8 cellular contexts compared by ENCODE assay signal in genomic region chr12:6778212-6778570, GRCh38. TPM values are rescaled to one million over a fixed set of nuclear protein-coding genes. Genes with fewer than 3 reads are reported as not detected.
DNase-seq lines count a peak whose midpoint lies in the region; ATAC-seq, FAIRE-seq and TF ChIP-seq lines count a peak whose summit lies in the region.

No MANE protein-coding gene starts in this region.

- peak overlapping the region; percentile 77 for H3K4me2 ChIP-seq in A549

- no peak for TF ChIP-seq EP300 in A549 (IDR thresholded peaks at IDR 0.05)

- no peak overlapping the region for H3K4me3 ChIP-seq in A549
- H3K4me3 ChIP-seq in HAP-1 = peak overlapping the region; percentile 33
- peak overlapping the region; percentile 34 for H3K4me3 ChIP-seq in astrocyte of the spinal cord (ENCODE audit: low read depth, low read length)
- peak overlapping the region; percentile 47 for H3K4me3 ChIP-seq in thymus (ENCODE audit: low read length)

- FAIRE-seq in A549 (lab: Jason Lieb, UNC) = no peak

- ATAC-seq in A549 (peak; percentile 6 to 13; a peak in 3 of 6 replicates), GM18861 (IDR thresholded peaks at IDR 0.05; ENCODE audit: unreplicated experiment) (no peak), GM18511 (IDR thresholded peaks at IDR 0.05; ENCODE audit: unreplicated experiment) (no peak)

- no peaks in the 10 kb centered on the region for H3K27me3 ChIP-seq in HAP-1 (ENCODE audit: low read depth)
- H3K27me3 ChIP-seq in layer of hippocampus (ENCODE audit: control insufficient read depth, insufficient read depth, low read length) = peaks cover 2% of the 10 kb centered on the region
- H3K27me3 ChIP-seq in thymus (ENCODE audit: control insufficient read depth, insufficient read depth) = peaks cover 12% of the 10 kb centered on the region

- POLR2A ChIA-PET in A549 (lab: Yijun Ruan, JAX) = interaction anchor here (2.3 to 2.5 kb wide), 2 partner anchors 12 to 25 kb away, joined by 13 read pairs; partner anchors contain the start of genes MLF2 and PTMS

- H3K27ac ChIP-seq in A549 (peak overlapping the region in 1 of 2 experiments; percentile 80; a peak in 4 of 6 replicates), layer of hippocampus (ENCODE audit: low read depth, low read length) (peak overlapping the region; percentile 49), thymus (ENCODE audit: low read depth) (no peak overlapping the region)

- peaks cover 15% of the 10 kb centered on the region; the same call in 2 of the 3 replicates for H3K4me1 ChIP-seq in A549
- H3K4me1 ChIP-seq in HAP-1 = peaks cover 7% of the 10 kb centered on the region
- peaks cover 59% of the 10 kb centered on the region for H3K4me1 ChIP-seq in thymus (ENCODE audit: control insufficient read depth, insufficient read depth, low read length)

- CTCF ChIA-PET in A549 (lab: Yijun Ruan, JAX) = interaction anchor here (0.6 to 26.0 kb wide), 34 partner anchors 9 to 1310 kb away, joined by 3 to 670 read pairs (median 4); partner anchors contain the start of genes CD4, CDCA3, GPR162 and LAG3

- H3K36me3 ChIP-seq in HAP-1 (replicated peaks) = no peaks in the 10 kb centered on the region; the same call in 1 of the 2 replicates
- H3K36me3 ChIP-seq in thymus (ENCODE audit: control insufficient read depth, insufficient read depth) = no peaks in the 10 kb centered on the region

- DNase-seq in A549 (ENCODE audit: low read depth in 1 of 2, low spot score in 1 of 2) (peak in 1 of 2 experiments; percentile 41), HAP-1 (ENCODE audit: low spot score in 2 of 2) (peak in 1 of 2 experiments; percentile 67), astrocyte of the spinal cord (ENCODE audit: low read depth, low spot score) (no peak), H4 (ENCODE audit: low spot score) (no peak)

- no peak for TF ChIP-seq CTCF in A549 (IDR thresholded peaks at IDR 0.05)
- TF ChIP-seq CTCF in astrocyte of the spinal cord (IDR thresholded peaks at IDR 0.05; ENCODE audit: low read depth, low read length) = no peak

- no peak for TF ChIP-seq RAD21 in A549 (conservative IDR thresholded peaks at IDR 0.05 in 1 of 2, IDR thresholded peaks at IDR 0.05 in 1 of 2)

- no peak for TF ChIP-seq POLR2A in A549 (IDR thresholded peaks at IDR 0.05; ENCODE audit: low read length)

- no peaks in the 10 kb centered on the region for H3K9me3 ChIP-seq in A549
- H3K9me3 ChIP-seq in HAP-1 = no peaks in the 10 kb centered on the region
- H3K9me3 ChIP-seq in thymus (ENCODE audit: control insufficient read depth) = no peaks in the 10 kb centered on the region

- in situ Hi-C loops in HAP-1 (cut with MboI; ENCODE audit: low sequenced_read_pairs) = no loop called here
- in situ Hi-C loops in astrocyte of the spinal cord (cut with HindIII; ENCODE audit: low sequenced_read_pairs) = no loop called here

- WGBS in A549 (ENCODE audit: missing lambda C conversion rate) = 86% methylated on average over 14 of the region's 14 CpGs
- 64% methylated on average over 14 of the region's 14 CpGs for WGBS in thymus

TF ChIP-seq in A549, 52 proteins besides CTCF, POLR2A, EP300 and RAD21:
- no peak for TF ChIP-seq NR3C1 (IDR thresholded peaks at IDR 0.05)
- TF ChIP-seq, protein P1, sequence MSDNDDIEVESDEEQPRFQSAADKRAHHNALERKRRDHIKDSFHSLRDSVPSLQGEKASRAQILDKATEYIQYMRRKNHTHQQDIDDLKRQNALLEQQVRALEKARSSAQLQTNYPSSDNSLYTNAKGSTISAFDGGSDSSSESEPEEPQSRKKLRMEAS (IDR thresholded peaks at IDR 0.05) = no peak

RNA-seq across cellular contexts. Expression of gene LAG3, which starts 5.9 kb away (rescaled TPM):
- polyA plus RNA-seq in A549 (2011; rRNA removed) (0.56 and 0.66 TPM in 2 replicates), A549 (2017; fragmentation: RNase III; extraction: RNeasy Plus Mini Kit Qiagen cat#74134 plus additional on column Dnase treatment) (1.6 to 2.3 TPM (median 1.7 TPM) in 3 replicates), thymus (4.8 TPM)
- polyA plus RNA-seq in A549 (2012; cell fraction: cytosol; rRNA removed) = 0.93 and 1.2 TPM in 2 replicates
- 9.8 and 10.8 TPM in 2 replicates for polyA plus RNA-seq in A549 (2012; cell fraction: nucleus; rRNA removed)
- 0.19 and 0.95 TPM in 2 replicates for polyA minus RNA-seq in A549 (2011; rRNA and poly(A)+ RNA removed)
- total RNA-seq in H4 (2014; rRNA removed; shearing (Covaris generic)) = 0.06 TPM in 1 of 2 replicates, not detected in the other

RNA-seq across cellular contexts. Expression of gene CD4, which starts 11.1 kb away (rescaled TPM):
- polyA plus RNA-seq in A549 (2011; rRNA removed) (not detected in 2 replicates), A549 (2017; fragmentation: RNase III; extraction: RNeasy Plus Mini Kit Qiagen cat#74134 plus additional on column Dnase treatment) (0.03 TPM in 1 of 3 replicates, not detected in the others), thymus (50.9 TPM)
- 0.01 TPM in 1 of 2 replicates, not detected in the other for polyA plus RNA-seq in A549 (2012; cell fraction: cytosol; rRNA removed)
- 0.04 TPM in 1 of 2 replicates, not detected in the other for polyA plus RNA-seq in A549 (2012; cell fraction: nucleus; rRNA removed)
- not detected in 2 replicates for polyA minus RNA-seq in A549 (2011; rRNA and poly(A)+ RNA removed)
- 0.12 TPM in 1 of 2 replicates, not detected in the other for total RNA-seq in H4 (2014; rRNA removed; shearing (Covaris generic))

RNA-seq across cellular contexts. Expression of gene PTMS, which starts 12.0 kb away (rescaled TPM):
- polyA plus RNA-seq in A549 (2011; rRNA removed) (205 and 391 TPM in 2 replicates), A549 (2017; fragmentation: RNase III; extraction: RNeasy Plus Mini Kit Qiagen cat#74134 plus additional on column Dnase treatment) (868 to 1,195 TPM (median 1,161 TPM) in 3 replicates), thymus (186 TPM)
- 584 and 643 TPM in 2 replicates for polyA plus RNA-seq in A549 (2012; cell fraction: cytosol; rRNA removed)
- polyA plus RNA-seq in A549 (2012; cell fraction: nucleus; rRNA removed) = 397 and 450 TPM in 2 replicates
- 256 and 300 TPM in 2 replicates for polyA minus RNA-seq in A549 (2011; rRNA and poly(A)+ RNA removed)
- 122 and 133 TPM in 2 replicates for total RNA-seq in H4 (2014; rRNA removed; shearing (Covaris generic))

RNA-seq across cellular contexts. Expression of gene MLF2, which starts 25.2 kb away (rescaled TPM):
- polyA plus RNA-seq in A549 (2011; rRNA removed) (302 and 310 TPM in 2 replicates), A549 (2017; fragmentation: RNase III; extraction: RNeasy Plus Mini Kit Qiagen cat#74134 plus additional on column Dnase treatment) (269 to 305 TPM (median 295 TPM) in 3 replicates), thymus (131 TPM)
- polyA plus RNA-seq in A549 (2012; cell fraction: cytosol; rRNA removed) = 530 and 634 TPM in 2 replicates
- polyA plus RNA-seq in A549 (2012; cell fraction: nucleus; rRNA removed) = 414 and 425 TPM in 2 replicates
- polyA minus RNA-seq in A549 (2011; rRNA and poly(A)+ RNA removed) = 200 and 287 TPM in 2 replicates
- 314 and 332 TPM in 2 replicates for total RNA-seq in H4 (2014; rRNA removed; shearing (Covaris generic))

RNA-seq across cellular contexts. Expression of gene GPR162, which starts 43.4 kb away (rescaled TPM):
- polyA plus RNA-seq in A549 (2011; rRNA removed) (1.8 TPM in 2 replicates), A549 (2017; fragmentation: RNase III; extraction: RNeasy Plus Mini Kit Qiagen cat#74134 plus additional on column Dnase treatment) (1.7 to 2.4 TPM (median 1.7 TPM) in 3 replicates), thymus (4.4 TPM)
- 2.0 and 2.8 TPM in 2 replicates for polyA plus RNA-seq in A549 (2012; cell fraction: cytosol; rRNA removed)
- polyA plus RNA-seq in A549 (2012; cell fraction: nucleus; rRNA removed) = 5.3 and 5.6 TPM in 2 replicates
- 1.6 and 1.7 TPM in 2 replicates for polyA minus RNA-seq in A549 (2011; rRNA and poly(A)+ RNA removed)
- 8.5 and 13.8 TPM in 2 replicates for total RNA-seq in H4 (2014; rRNA removed; shearing (Covaris generic))

Comparison
In these comparisons a context has a peak if more than half of its experiments do, and no peak if none do; other contexts are left out.
1. ATAC-seq: peak in A549 (2 of 2); none in GM18861 (single experiment) and GM18511 (single experiment).
2. RNA of gene CD4, which starts 11.1 kb away (polyA plus RNA-seq): 50.9 TPM in thymus (single experiment); 0.01 to 0.04 TPM in A549; every median in the first group is over 10 times any median in the second.